In the genomic region with DNA sequence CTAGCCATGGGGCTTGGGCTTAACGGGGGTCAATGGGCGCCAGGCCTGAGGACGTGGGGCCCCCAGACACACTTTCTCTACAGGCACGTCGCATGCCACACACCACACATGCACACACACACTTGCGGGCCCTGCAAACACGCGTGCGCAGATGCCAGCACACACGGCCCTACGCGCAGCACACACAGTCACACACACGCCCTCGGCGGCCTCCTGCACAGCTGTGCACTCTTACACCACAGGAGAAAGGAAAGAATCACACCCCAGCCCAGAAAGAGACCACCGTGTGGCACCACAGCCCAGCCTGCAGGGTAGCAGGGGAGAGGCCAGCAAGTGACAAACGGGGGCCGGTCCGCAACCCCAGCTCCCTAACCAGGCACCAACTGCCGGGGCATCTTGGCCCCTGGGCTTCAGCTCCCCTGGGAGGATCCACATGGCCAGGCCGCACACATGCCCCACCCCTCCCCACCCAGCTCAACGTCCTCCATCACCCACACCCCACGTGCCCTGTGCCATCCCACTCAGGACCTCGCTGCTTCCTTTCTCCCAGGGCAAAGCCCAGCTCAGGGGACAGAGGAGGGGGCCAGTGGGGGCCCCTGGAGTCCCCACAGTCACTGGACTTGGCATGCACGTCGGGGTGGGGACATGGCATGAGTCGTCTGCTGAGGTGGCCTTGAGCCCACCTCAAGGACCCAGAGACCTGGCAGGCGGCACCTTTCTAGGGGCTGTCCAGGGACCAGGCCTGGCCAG, we compare ENCODE assay signal across 13 cellular contexts. TPM values are rescaled to one million over a fixed set of nuclear protein-coding genes. Genes with fewer than 3 reads are reported as not detected.
"Had no signal": no experiment of that assay in that cellular context is flagged by ENCODE, and none has a peak within 500 bp of the region (broad histone marks: within the 10 kb centered on the region; RNA-seq: fewer than 3 reads in every experiment).

No MANE protein-coding gene starts in this region.

- H3K27ac ChIP-seq: colonic mucosa, foreskin keratinocyte, parathyroid adenoma, prostate gland, spleen, testis, tibial nerve, upper lobe of right lung, vagina had no signal

- H3K9ac ChIP-seq: parathyroid adenoma had no signal

- H3K27me3 ChIP-seq: colonic mucosa, testis, vagina had no signal

- H2AFZ ChIP-seq: parathyroid adenoma had no signal

- H3K4me3 ChIP-seq: colonic mucosa, mucosa of descending colon, prostate gland, spleen, testis, tibial nerve, upper lobe of right lung, vagina had no signal

- H3K9me3 ChIP-seq: colonic mucosa, mucosa of descending colon, prostate gland, testis, upper lobe of right lung, vagina had no signal

- H3K4me1 ChIP-seq: testis had no signal

- H3K36me3 ChIP-seq: colonic mucosa, prostate gland, spleen, tibial nerve, upper lobe of right lung, vagina had no signal

RNA-seq across cellular contexts. Expression of a gene that starts 26.3 kb away (rescaled TPM):
- polyA plus RNA-seq: naive thymus-derived CD8-positive, alpha-beta T cell had no signal

RNA-seq across cellular contexts. Expression of a gene that starts 36.9 kb away (rescaled TPM):
- polyA plus RNA-seq: foreskin keratinocyte; mammary epithelial cell; naive thymus-derived CD8-positive, alpha-beta T cell; neural cell had no signal

RNA-seq across cellular contexts. Expression of a gene that starts 58.8 kb away (rescaled TPM):
- polyA plus RNA-seq: naive thymus-derived CD8-positive, alpha-beta T cell; neural cell had no signal
